ENCODE assay signal across 1 cellular context in genomic region chr14:24243336-24243836, GRCh38.
TF ChIP-seq lines count a peak whose summit lies in the region.

No MANE protein-coding gene starts in this region.

TF ChIP-seq in SK-N-SH treated with all-trans-retinoic acid at 6 μM for 48 hours, 23 proteins besides CTCF, POLR2A, EP300 and RAD21 (continued from another document):
- TF ChIP-seq CSRNP3 (CRISPR knock-in tag; IDR thresholded peaks at IDR 0.05) = no peak
- no peak for TF ChIP-seq RARB (CRISPR knock-in tag; IDR thresholded peaks at IDR 0.05)
